ENCODE assay signal across 22 cellular contexts in genomic region chr5:636951-637350, GRCh38.
"Had no signal": no experiment of that assay in that cellular context is flagged by ENCODE, and none has a peak within 500 bp of the region (broad histone marks: within the 10 kb centered on the region; RNA-seq: fewer than 3 reads in every experiment).

No MANE protein-coding gene starts in this region.

- H3K9me3 ChIP-seq: breast epithelium had no signal

- H3K27me3 ChIP-seq: breast epithelium, dorsolateral prefrontal cortex, gastroesophageal sphincter had no signal

- ATAC-seq: activated CD4-positive, alpha-beta T cell treated with anti-CD3 and anti-CD28 coated beads for 36 hours; activated naive CD4-positive, alpha-beta T cell treated with anti-CD3 and anti-CD28 coated beads, Interleukin-2, amount 50 U/mL, for 72 hours; activated T-helper 17 cell treated with anti-CD3 and anti-CD28 coated beads, Interleukin-2, amount 50 U/mL, for 72 hours; gastroesophageal sphincter; left colon; naive thymus-derived CD8-positive, alpha-beta T cell had no signal

- H3K36me3 ChIP-seq: breast epithelium had no signal

- H3K4me1 ChIP-seq: breast epithelium, gastroesophageal sphincter, parathyroid adenoma had no signal

- H3K27ac ChIP-seq: breast epithelium, coronary artery, dorsolateral prefrontal cortex, gastroesophageal sphincter, parathyroid adenoma had no signal

- DNase-seq: activated CD4-positive, alpha-beta T cell treated with anti-CD3 and anti-CD28 coated beads for 36 hours; activated CD4-positive, CD25-positive, alpha-beta regulatory T cell; activated naive CD4-positive, alpha-beta T cell; activated T-cell treated with anti-CD3 and anti-CD28 coated beads, Interleukin-2, amount 50 U/mL, for 1 hour; effector memory CD4-positive, alpha-beta T cell; hypothalamus; immature natural killer cell; kidney; left colon; midbrain; naive thymus-derived CD8-positive, alpha-beta T cell; occipital lobe; right cardiac atrium; stimulated activated naive CD4-positive, alpha-beta T cell treated with Interleukin-2 at 50 U/mL for 16 hours had no signal

- H3K4me3 ChIP-seq: breast epithelium, coronary artery, dorsolateral prefrontal cortex, gastroesophageal sphincter had no signal

- FAIRE-seq: endothelial cell of umbilical vein, kidney had no signal
